In the genomic region with DNA sequence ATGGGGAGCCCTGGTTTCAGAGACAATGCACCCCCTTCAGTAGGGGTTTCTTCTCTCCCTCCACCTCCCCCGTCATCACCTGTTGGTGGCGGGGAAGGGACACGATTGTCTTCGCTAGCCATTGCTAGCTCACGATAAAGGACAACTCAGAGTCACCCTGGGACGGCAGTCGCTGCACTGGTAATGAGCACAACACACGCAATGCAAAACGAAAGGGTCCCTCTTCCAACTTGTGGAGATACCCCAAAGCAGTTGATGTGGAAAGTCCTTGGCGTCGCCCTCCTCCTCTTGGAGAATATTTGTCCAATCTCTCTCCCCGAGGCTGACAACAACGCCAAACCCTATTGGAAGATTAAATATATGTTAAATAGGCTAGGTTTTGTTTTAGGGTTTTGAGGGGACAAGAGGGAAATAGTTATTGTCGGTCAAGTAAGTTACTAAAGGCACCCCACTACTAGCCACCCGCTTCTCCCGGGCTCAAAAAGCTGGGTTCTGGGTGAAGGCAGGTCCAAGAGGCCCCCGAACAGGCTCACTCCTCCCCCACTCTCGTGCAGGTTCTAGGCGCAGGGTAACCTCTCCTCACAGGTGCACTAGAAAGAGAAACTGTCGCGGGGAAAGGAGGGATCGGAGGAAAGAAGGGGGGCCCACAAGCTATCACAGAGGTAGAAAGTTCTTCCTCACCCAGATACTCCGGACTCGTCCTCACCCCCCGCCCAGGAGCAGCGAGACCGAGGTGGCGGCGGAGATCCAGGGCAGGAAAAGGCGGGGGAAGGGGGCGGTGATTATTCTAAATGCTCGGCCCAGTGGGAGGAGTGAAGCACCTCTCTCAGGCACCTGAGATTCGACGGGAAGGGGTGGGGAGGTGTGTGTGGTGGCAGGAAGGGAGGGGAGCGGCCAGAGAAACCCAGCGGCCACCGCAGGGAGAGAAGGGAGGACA, we compare ENCODE assay signal across 8 cellular contexts. TPM values are rescaled to one million over a fixed set of nuclear protein-coding genes. Genes with fewer than 3 reads are reported as not detected.
A peak's percentile ranks its signal among the peaks of the same experiment; 100 is the strongest.
DNase-seq lines count a peak whose midpoint lies in the region; ATAC-seq and TF ChIP-seq lines count a peak whose summit lies in the region.

LRBA (minus strand) TSS at position 764 of the 937 bp plus-strand sequence; CDS start at position 122, 642 bp downstream.

- peak within 1 kb of the TSS; percentile 92 to 100 (median 99) for H3K27ac Mint-ChIP-seq in CD8-positive, alpha-beta memory T cell
- H3K27ac Mint-ChIP-seq in activated CD8-positive, alpha-beta memory T cell treated with anti-CD3 and anti-CD28 coated beads, Interleukin-2, amount 10 ng/mL, durations not matched to agents 7 days and 5 days: peak within 1 kb of the TSS; percentile 100
- H3K27ac Mint-ChIP-seq in endodermal cell: peak within 1 kb of the TSS; percentile 99

- POLR2A ChIA-PET in CD8-positive, alpha-beta memory T cell (lab: Charles Lee): interaction anchor here (0.6 to 4.3 kb wide), 2 partner anchors 85 to 87 kb away, joined by 3 to 30 read pairs; partner anchors contain the start of gene RPS3A

- peak within 1 kb of the TSS; percentile 95 for H3K9ac ChIP-seq in endodermal cell (ENCODE audit: extremely low read depth, low read length, poor library complexity, severe bottlenecking)

- H3K4me1 ChIP-seq in CD8-positive, alpha-beta memory T cell (ENCODE audit: insufficient read depth, low read length): peaks cover 16% of the 10 kb centered on the region
- no peaks in the 10 kb centered on the region for H3K4me1 ChIP-seq in endodermal cell (ENCODE audit: control insufficient read depth, insufficient read depth, low read length)

- peaks cover 3% of the 10 kb centered on the region for H3K36me3 ChIP-seq in CD8-positive, alpha-beta memory T cell (ENCODE audit: insufficient read depth, low read length)
- H3K36me3 ChIP-seq in endodermal cell (ENCODE audit: control insufficient read depth, insufficient read depth, low read length): peaks cover 10% of the 10 kb centered on the region

- 0% methylated on average over 14 to 37 of the region's 37 CpGs for WGBS in endodermal cell (ENCODE audit: insufficient coverage in 1 of 2, insufficient read length in 1 of 2), 2 experiments

- TF ChIP-seq CTCF in endodermal cell (conservative IDR thresholded peaks at IDR 0.05): no peak

- CTCF ChIA-PET in CD8-positive, alpha-beta memory T cell (lab: Charles Lee): interaction anchor here (1.6 kb wide), 1 partner anchor 85 kb away, joined by 5 read pairs; no protein-coding TSS in a partner anchor
- CTCF ChIA-PET in activated CD8-positive, alpha-beta memory T cell treated with anti-CD3 and anti-CD28 coated beads, Interleukin-2, amount 10 ng/mL, durations not matched to agents 7 days and 5 days (lab: Charles Lee): interaction anchor here (0.7 to 1.7 kb wide), 3 partner anchors 9 to 102 kb away, joined by 3 to 5 read pairs (median 4); no protein-coding TSS in a partner anchor

- peaks cover 0 to 24% (median 2%) of the 10 kb centered on the region in 3 donors for H3K36me3 Mint-ChIP-seq in CD8-positive, alpha-beta memory T cell
- peaks cover 12% of the 10 kb centered on the region for H3K36me3 Mint-ChIP-seq in activated CD8-positive, alpha-beta memory T cell treated with anti-CD3 and anti-CD28 coated beads, Interleukin-2, amount 10 ng/mL, durations not matched to agents 7 days and 5 days
- peaks cover 8% of the 10 kb centered on the region for H3K36me3 Mint-ChIP-seq in endodermal cell (ENCODE audit: low read depth)

- ATAC-seq in GM21367 (IDR thresholded peaks at IDR 0.05; ENCODE audit: unreplicated experiment): peak; percentile 54
- peak; percentile 81 for ATAC-seq in activated CD8-positive, alpha-beta memory T cell treated with anti-CD3 and anti-CD28 coated beads, Interleukin-2, amount 10 ng/mL, durations not matched to agents 7 days and 5 days

- peaks cover 35 to 46% (median 42%) of the 10 kb centered on the region in 3 donors for H3K4me1 Mint-ChIP-seq in CD8-positive, alpha-beta memory T cell
- H3K4me1 Mint-ChIP-seq in activated CD8-positive, alpha-beta memory T cell treated with anti-CD3 and anti-CD28 coated beads, Interleukin-2, amount 10 ng/mL, durations not matched to agents 7 days and 5 days: peaks cover 29% of the 10 kb centered on the region
- peaks cover 9% of the 10 kb centered on the region for H3K4me1 Mint-ChIP-seq in endodermal cell

- no peaks in the 10 kb centered on the region for H3K9me3 Mint-ChIP-seq in CD8-positive, alpha-beta memory T cell
- no peaks in the 10 kb centered on the region for H3K9me3 Mint-ChIP-seq in activated CD8-positive, alpha-beta memory T cell treated with anti-CD3 and anti-CD28 coated beads, Interleukin-2, amount 10 ng/mL, durations not matched to agents 7 days and 5 days (ENCODE audit: low read depth)
- H3K9me3 Mint-ChIP-seq in endodermal cell: no peaks in the 10 kb centered on the region

- H3K4me3 ChIP-seq in CD8-positive, alpha-beta memory T cell (ENCODE audit: low read length): peak within 1 kb of the TSS; percentile 74
- peak within 1 kb of the TSS; percentile 97 for H3K4me3 ChIP-seq in endodermal cell (ENCODE audit: low read length)

- H3K27me3 Mint-ChIP-seq in CD8-positive, alpha-beta memory T cell: peaks cover 0 to 3% of the 10 kb centered on the region in 2 donors
- no peaks in the 10 kb centered on the region for H3K27me3 Mint-ChIP-seq in activated CD8-positive, alpha-beta memory T cell treated with anti-CD3 and anti-CD28 coated beads, Interleukin-2, amount 10 ng/mL, durations not matched to agents 7 days and 5 days
- H3K27me3 Mint-ChIP-seq in endodermal cell (ENCODE audit: insufficient read depth): no peaks in the 10 kb centered on the region

- H3K9me3 ChIP-seq in CD8-positive, alpha-beta memory T cell (ENCODE audit: low read length): no peaks in the 10 kb centered on the region
- no peaks in the 10 kb centered on the region for H3K9me3 ChIP-seq in endodermal cell (ENCODE audit: control insufficient read depth, low read length)

- peak; percentile 80 to 89 (median 83) for DNase-seq in CD8-positive, alpha-beta memory T cell
- DNase-seq in HT1080 (ENCODE audit: low read depth) (peak; percentile 75), NOMO-1 treated with DMSO at 0.1 percent for 48 hours (lab: John Stamatoyannopoulos, UW; ENCODE audit: unreplicated experiment) (peak; percentile 72), endodermal cell (peak; percentile 97), mesenteric fat pad (ENCODE audit: low spot score) (no peak)
- DNase-seq in activated CD8-positive, alpha-beta memory T cell treated with anti-CD3 and anti-CD28 coated beads, Interleukin-2, amount 10 ng/mL, durations not matched to agents 7 days and 5 days: peak; percentile 91
- peak; percentile 56 for DNase-seq in stimulated activated CD8-positive, alpha-beta memory T cell treated with anti-CD3 and anti-CD28 coated beads, Interleukin-15, amount 100 ng/mL, for 24 hours (ENCODE audit: low read depth)

- H3K27me3 ChIP-seq in CD8-positive, alpha-beta memory T cell (ENCODE audit: insufficient read depth, low read length, poor library complexity, severe bottlenecking): no peaks in the 10 kb centered on the region
- no peaks in the 10 kb centered on the region for H3K27me3 ChIP-seq in endodermal cell (ENCODE audit: control insufficient read depth, insufficient read depth, low read length, poor library complexity, severe bottlenecking)

- peak within 1 kb of the TSS; percentile 98 to 100 (median 100) for H3K4me3 Mint-ChIP-seq in CD8-positive, alpha-beta memory T cell
- H3K4me3 Mint-ChIP-seq in activated CD8-positive, alpha-beta memory T cell treated with anti-CD3 and anti-CD28 coated beads, Interleukin-2, amount 10 ng/mL, durations not matched to agents 7 days and 5 days: peak within 1 kb of the TSS; percentile 96
- peak within 1 kb of the TSS; percentile 96 for H3K4me3 Mint-ChIP-seq in endodermal cell

- peak within 1 kb of the TSS; percentile 83 for H3K27ac ChIP-seq in CD8-positive, alpha-beta memory T cell (ENCODE audit: low read depth, low read length)
- H3K27ac ChIP-seq in endodermal cell (ENCODE audit: low read depth, low read length): peak within 1 kb of the TSS; percentile 85

RNA-seq across cellular contexts. Expression of gene LRBA, which starts in this region (rescaled TPM):
- total RNA-seq in CD8-positive, alpha-beta memory T cell: 10 to 100 TPM; 56.4 to 61.9 TPM
- polyA plus RNA-seq in CD8-positive, alpha-beta memory T cell: 25.9 TPM
- total RNA-seq in HT1080 (2014; rRNA removed; shearing (Covaris generic)): 22.7 and 23.0 TPM in 2 replicates
- 14.3 and 17.4 TPM in 2 replicates for polyA plus RNA-seq in HT1080 (2015; cell fraction: cytosol; rRNA removed)
- polyA plus RNA-seq in HT1080 (2015; cell fraction: nucleus; rRNA removed): 51.1 and 57.1 TPM in 2 replicates
- total RNA-seq in activated CD8-positive, alpha-beta memory T cell treated with anti-CD3 and anti-CD28 coated beads, Interleukin-2, amount 10 ng/mL, durations not matched to agents 7 days and 5 days: 10 to 100 TPM; 59.2 to 60.2 TPM
- total RNA-seq in endodermal cell (10 to 100 TPM; 77.3 to 95.9 TPM), mesenteric fat pad (25.6 TPM)
- polyA plus RNA-seq in endodermal cell (2013, experiment 1 of 2): 23.5 TPM
- polyA plus RNA-seq in endodermal cell (2013, experiment 2 of 2): 24.7 TPM
